Comparison of ENCODE assay signal across 17 cellular contexts in the genomic region with DNA sequence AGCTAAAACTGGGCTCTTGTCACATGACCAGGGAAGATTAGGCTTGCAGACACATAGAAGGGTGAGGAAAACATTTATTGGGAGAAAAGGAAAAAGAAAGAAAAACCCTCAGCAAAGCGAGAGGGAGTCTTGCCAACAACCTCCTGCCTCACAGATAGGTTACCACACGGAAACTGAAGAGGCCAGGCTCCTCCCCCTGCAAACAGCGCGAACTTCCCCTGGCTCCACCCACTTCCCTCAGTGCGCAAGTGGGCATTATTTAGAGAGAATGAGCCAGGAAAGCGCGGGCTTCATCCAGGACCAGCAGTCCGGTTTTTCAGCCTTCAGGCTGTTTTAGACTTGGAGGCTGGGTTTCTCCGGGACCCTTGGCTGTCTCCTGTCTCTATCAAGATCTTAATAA.
A peak's percentile ranks its signal among the peaks of the same experiment; 100 is the strongest.
DNase-seq lines count a peak whose midpoint lies in the region; ATAC-seq, FAIRE-seq and TF ChIP-seq lines count a peak whose summit lies in the region.
"Had no signal": no experiment of that assay in that cellular context is flagged by ENCODE, and none has a peak within 500 bp of the region (broad histone marks: within the 10 kb centered on the region; RNA-seq: fewer than 3 reads in every experiment).

No MANE protein-coding gene starts in this region.

- DNase-seq in HepG2 (ENCODE audit: low spot score) = no peak
- no peak for DNase-seq in right lobe of liver
- peak; percentile 3 for DNase-seq in OCI-M1 (lab: John Stamatoyannopoulos, UW)
- DNase-seq in esophagus squamous epithelium (lab: John Stamatoyannopoulos, UW) = no peak
- no peak for DNase-seq in left lobe of liver (ENCODE audit: low spot score)
- no peak for DNase-seq in dedifferentiated amniotic fluid mesenchymal stem cell (ENCODE audit: extremely low spot score)
- DNase-seq in activated naive CD4-positive, alpha-beta T cell treated with anti-CD3 and anti-CD28 coated beads, Interleukin-2, amount 50 U/mL, for 16 hours = no peak
- DNase-seq in dorsolateral prefrontal cortex = no peak
- DNase-seq: AML-193; Caco-2; CD8-positive, alpha-beta memory T cell; DND-41; GF-D8; HCEC 1CT had no signal

- no peak overlapping the region for H3K9ac ChIP-seq in HepG2 (ENCODE audit: insufficient read depth, low read depth, low read length)
- H3K9ac ChIP-seq: BLaER1 had no signal

- ATAC-seq in HepG2 (no peak), right lobe of liver (no peak), left lobe of liver (no peak)

- H3K4me3 ChIP-seq in HepG2 (replicated peaks in 1 of 3; ENCODE audit: insufficient read depth in 1 of 3, low read depth in 2 of 3, low read length in 3 of 3) (no peak overlapping the region), right lobe of liver (no peak overlapping the region), esophagus squamous epithelium (peak overlapping the region in 1 of 4 donors; percentile 24), dorsolateral prefrontal cortex (no peak overlapping the region)
- H3K4me3 ChIP-seq: BLaER1 had no signal

- H3K27ac ChIP-seq in HepG2 (ENCODE audit: extremely low read length, insufficient read depth, low read length) (no peak overlapping the region), right lobe of liver (no peak overlapping the region), esophagus squamous epithelium (peak overlapping the region in 3 of 4 donors; percentile 36 to 65 (median 47)), dorsolateral prefrontal cortex (no peak overlapping the region)
- H3K27ac ChIP-seq: 22Rv1, BLaER1, HL-60 had no signal

- H3K79me2 ChIP-seq in HepG2 (ENCODE audit: insufficient read depth, low read length) = no peaks in the 10 kb centered on the region

- H3K4me1 ChIP-seq in HepG2 (ENCODE audit: insufficient read depth, low read length) (no peaks in the 10 kb centered on the region), right lobe of liver (no peaks in the 10 kb centered on the region), esophagus squamous epithelium (peaks cover 0 to 42% (median 0%) of the 10 kb centered on the region in 3 donors)
- H3K4me1 ChIP-seq: BLaER1, Caco-2 had no signal

- FAIRE-seq in HepG2 (lab: Jason Lieb, UNC) = no peak

- in situ Hi-C loops in HepG2 (cut with HindIII; ENCODE audit: extremely low pct_ligation_motif_present, low pct_unique_long_range_greater_than_20kb) = no loop called here

- H2AFZ ChIP-seq in HepG2 (ENCODE audit: low read length) = no peak overlapping the region

- H3K36me3 ChIP-seq in HepG2 (replicated peaks in 1 of 2; ENCODE audit: control insufficient read depth in 1 of 2, insufficient read depth in 2 of 2, low read length in 2 of 2) = no peaks in the 10 kb centered on the region
- no peaks in the 10 kb centered on the region for H3K36me3 ChIP-seq in right lobe of liver
- no peaks in the 10 kb centered on the region for H3K36me3 ChIP-seq in esophagus squamous epithelium
- H3K36me3 ChIP-seq: BLaER1 had no signal

- WGBS in HepG2 (ENCODE audit: low lambda C conversion rate) = 16% methylated on average over 8 of the region's 9 CpGs
- 75% methylated on average over 3 of the region's 9 CpGs for WGBS in right lobe of liver (ENCODE audit: insufficient coverage, low coverage, low lambda C conversion rate, missing lambda C conversion rate)
- 57 to 68% methylated on average over 9 of the region's 9 CpGs for WGBS in esophagus squamous epithelium, 2 donors

- intact Hi-C loops in HepG2 (cut with micrococcal nuclease; ENCODE audit: unreplicated experiment) (no loop called here), right lobe of liver (cut with DNase I) (no loop called here), esophagus squamous epithelium (cut with DNase I) (no loop called here), dorsolateral prefrontal cortex (cut with DNase I) (no loop called here)

- TF ChIP-seq CTCF in HepG2 (CRISPR knock-in tag; IDR thresholded peaks at IDR 0.05) = no peak
- no peak for TF ChIP-seq CTCF in right lobe of liver (IDR thresholded peaks at IDR 0.05)
- no peak for TF ChIP-seq CTCF in esophagus squamous epithelium (IDR thresholded peaks at IDR 0.05)
- TF ChIP-seq CTCF in dorsolateral prefrontal cortex (IDR thresholded peaks at IDR 0.05 in 54 of 56, conservative IDR thresholded peaks at IDR 0.05 in 2 of 56; ENCODE audit: low read depth in 1 of 56, partially characterized antibody in 56 of 56) = no peak

- H3K9me3 ChIP-seq in HepG2 (ENCODE audit: low read length) (no peaks in the 10 kb centered on the region), right lobe of liver (no peaks in the 10 kb centered on the region), esophagus squamous epithelium (no peaks in the 10 kb centered on the region)
- H3K9me3 ChIP-seq: BLaER1, Caco-2 had no signal

- TF ChIP-seq EP300 in HepG2 (IDR thresholded peaks at IDR 0.05; ENCODE audit: low read depth in 2 of 2, low read length in 2 of 2) (no peak), HepG2 (CRISPR knock-in tag; IDR thresholded peaks at IDR 0.05; ENCODE audit: borderline replicate concordance) (no peak)

- CTCF ChIA-PET in HepG2 (lab: Yijun Ruan, JAX; ENCODE audit: low intra/inter-chr PET ratio, low total read pairs) = no interaction called here

- H3K4me2 ChIP-seq in HepG2 (ENCODE audit: low read depth, low read length) = no peak overlapping the region
- H3K4me2 ChIP-seq: BLaER1 had no signal

- H4K20me1 ChIP-seq in HepG2 (ENCODE audit: insufficient read depth, low read length) = no peaks in the 10 kb centered on the region
- H4K20me1 ChIP-seq: BLaER1 had no signal

- H3K27me3 ChIP-seq in HepG2 (ENCODE audit: control insufficient read depth in 1 of 2, insufficient read depth in 2 of 2, low read length in 2 of 2) (no peaks in the 10 kb centered on the region), right lobe of liver (no peaks in the 10 kb centered on the region), esophagus squamous epithelium (no peaks in the 10 kb centered on the region), dorsolateral prefrontal cortex (peaks cover 0 to 3% (median 0%) of the 10 kb centered on the region in 45 donors)
- H3K27me3 ChIP-seq: BLaER1 had no signal

- POLR2A ChIA-PET in HepG2 (lab: Yijun Ruan, JAX) = no interaction called here

- TF ChIP-seq POLR2A in HepG2 (IDR thresholded peaks at IDR 0.05; ENCODE audit: insufficient read depth in 1 of 2, low read depth in 2 of 2, low read length in 2 of 2) (no peak), right lobe of liver (IDR thresholded peaks at IDR 0.05) (no peak), esophagus squamous epithelium (IDR thresholded peaks at IDR 0.05) (no peak)

- no peak for TF ChIP-seq RAD21 in HepG2 (CRISPR knock-in tag; IDR thresholded peaks at IDR 0.05)

- no TSS peak for BruUV-seq in HepG2 (replicated peaks; lab: Mats Ljungman, UMichigan)

TF ChIP-seq in HepG2, 621 proteins besides CTCF, POLR2A, EP300 and RAD21:
- TF ChIP-seq ZNF572 (CRISPR knock-in tag; IDR thresholded peaks at IDR 0.05) (no peak), MAFF (IDR thresholded peaks at IDR 0.05; ENCODE audit: low read depth, low read length) (peak; percentile 40; the same call in 1 of the 2 replicates), MAFK (conservative IDR thresholded peaks at IDR 0.05 in 1 of 2, IDR thresholded peaks at IDR 0.05 in 1 of 2; ENCODE audit: low read length in 2 of 2) (peak; percentile 29 to 76; a peak in 1 of 4 replicates)

Comparison
In these comparisons a context has a peak if more than half of its experiments do, and no peak if none do; other contexts are left out.
1. H3K27ac ChIP-seq: peak in esophagus squamous epithelium (3 of 4); none in HepG2 (single experiment), right lobe of liver (0 of 3) and dorsolateral prefrontal cortex (0 of 59).